Comparison of ENCODE assay signal across 1 cellular context in the genomic region with DNA sequence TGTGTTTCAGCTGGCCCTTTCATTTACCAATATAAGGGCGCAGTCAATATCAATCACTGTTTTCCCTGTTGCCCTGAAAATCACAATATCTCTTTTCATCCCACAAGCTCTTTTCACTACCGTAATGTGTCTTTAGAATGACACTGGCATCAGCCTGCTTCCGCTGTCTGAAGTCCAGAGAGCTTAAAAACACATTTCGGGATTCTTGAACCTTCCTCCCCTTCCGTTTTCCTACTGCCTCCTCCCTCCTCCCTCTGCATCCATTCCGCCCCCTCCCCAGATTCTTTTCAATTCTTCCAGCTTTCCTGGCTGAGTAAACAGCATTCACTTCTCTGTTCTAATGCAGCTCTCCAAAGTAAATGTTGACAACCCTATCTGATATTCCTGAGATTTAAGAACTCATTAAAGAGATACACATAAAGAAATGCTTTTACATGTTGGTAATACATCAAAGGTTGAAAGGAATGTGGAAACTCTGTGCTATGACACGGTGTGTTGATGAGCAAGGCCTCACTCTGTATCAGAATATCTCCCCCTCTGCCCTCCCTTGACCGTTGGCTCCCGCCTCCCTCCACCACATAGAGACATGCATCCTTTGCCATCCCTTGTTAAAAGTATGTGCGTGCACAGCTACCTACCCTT.
TF ChIP-seq lines count a peak whose summit lies in the region.

No MANE protein-coding gene starts in this region.

TF ChIP-seq in HepG2, 621 proteins besides CTCF, POLR2A, EP300 and RAD21 (continued from another document):
- TF ChIP-seq, protein P1, sequence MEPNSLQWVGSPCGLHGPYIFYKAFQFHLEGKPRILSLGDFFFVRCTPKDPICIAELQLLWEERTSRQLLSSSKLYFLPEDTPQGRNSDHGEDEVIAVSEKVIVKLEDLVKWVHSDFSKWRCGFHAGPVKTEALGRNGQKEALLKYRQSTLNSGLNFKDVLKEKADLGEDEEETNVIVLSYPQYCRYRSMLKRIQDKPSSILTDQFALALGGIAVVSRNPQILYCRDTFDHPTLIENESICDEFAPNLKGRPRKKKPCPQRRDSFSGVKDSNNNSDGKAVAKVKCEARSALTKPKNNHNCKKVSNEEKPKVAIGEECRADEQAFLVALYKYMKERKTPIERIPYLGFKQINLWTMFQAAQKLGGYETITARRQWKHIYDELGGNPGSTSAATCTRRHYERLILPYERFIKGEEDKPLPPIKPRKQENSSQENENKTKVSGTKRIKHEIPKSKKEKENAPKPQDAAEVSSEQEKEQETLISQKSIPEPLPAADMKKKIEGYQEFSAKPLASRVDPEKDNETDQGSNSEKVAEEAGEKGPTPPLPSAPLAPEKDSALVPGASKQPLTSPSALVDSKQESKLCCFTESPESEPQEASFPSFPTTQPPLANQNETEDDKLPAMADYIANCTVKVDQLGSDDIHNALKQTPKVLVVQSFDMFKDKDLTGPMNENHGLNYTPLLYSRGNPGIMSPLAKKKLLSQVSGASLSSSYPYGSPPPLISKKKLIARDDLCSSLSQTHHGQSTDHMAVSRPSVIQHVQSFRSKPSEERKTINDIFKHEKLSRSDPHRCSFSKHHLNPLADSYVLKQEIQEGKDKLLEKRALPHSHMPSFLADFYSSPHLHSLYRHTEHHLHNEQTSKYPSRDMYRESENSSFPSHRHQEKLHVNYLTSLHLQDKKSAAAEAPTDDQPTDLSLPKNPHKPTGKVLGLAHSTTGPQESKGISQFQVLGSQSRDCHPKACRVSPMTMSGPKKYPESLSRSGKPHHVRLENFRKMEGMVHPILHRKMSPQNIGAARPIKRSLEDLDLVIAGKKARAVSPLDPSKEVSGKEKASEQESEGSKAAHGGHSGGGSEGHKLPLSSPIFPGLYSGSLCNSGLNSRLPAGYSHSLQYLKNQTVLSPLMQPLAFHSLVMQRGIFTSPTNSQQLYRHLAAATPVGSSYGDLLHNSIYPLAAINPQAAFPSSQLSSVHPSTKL (CRISPR knock-in tag; IDR thresholded peaks at IDR 0.05) = 0 out of 2 replicates have a peak, but pooled peaks have one; percentile 3
- TF ChIP-seq PPARG (CRISPR knock-in tag; conservative IDR thresholded peaks at IDR 0.05) (0 out of 2 replicates have a peak, but pooled peaks have one; percentile 16), ETV5 (CRISPR knock-in tag; IDR thresholded peaks at IDR 0.05; ENCODE audit: borderline replicate concordance) (peak; percentile 51; the same call in 1 of the 2 replicates)
- TF ChIP-seq, protein P2, sequence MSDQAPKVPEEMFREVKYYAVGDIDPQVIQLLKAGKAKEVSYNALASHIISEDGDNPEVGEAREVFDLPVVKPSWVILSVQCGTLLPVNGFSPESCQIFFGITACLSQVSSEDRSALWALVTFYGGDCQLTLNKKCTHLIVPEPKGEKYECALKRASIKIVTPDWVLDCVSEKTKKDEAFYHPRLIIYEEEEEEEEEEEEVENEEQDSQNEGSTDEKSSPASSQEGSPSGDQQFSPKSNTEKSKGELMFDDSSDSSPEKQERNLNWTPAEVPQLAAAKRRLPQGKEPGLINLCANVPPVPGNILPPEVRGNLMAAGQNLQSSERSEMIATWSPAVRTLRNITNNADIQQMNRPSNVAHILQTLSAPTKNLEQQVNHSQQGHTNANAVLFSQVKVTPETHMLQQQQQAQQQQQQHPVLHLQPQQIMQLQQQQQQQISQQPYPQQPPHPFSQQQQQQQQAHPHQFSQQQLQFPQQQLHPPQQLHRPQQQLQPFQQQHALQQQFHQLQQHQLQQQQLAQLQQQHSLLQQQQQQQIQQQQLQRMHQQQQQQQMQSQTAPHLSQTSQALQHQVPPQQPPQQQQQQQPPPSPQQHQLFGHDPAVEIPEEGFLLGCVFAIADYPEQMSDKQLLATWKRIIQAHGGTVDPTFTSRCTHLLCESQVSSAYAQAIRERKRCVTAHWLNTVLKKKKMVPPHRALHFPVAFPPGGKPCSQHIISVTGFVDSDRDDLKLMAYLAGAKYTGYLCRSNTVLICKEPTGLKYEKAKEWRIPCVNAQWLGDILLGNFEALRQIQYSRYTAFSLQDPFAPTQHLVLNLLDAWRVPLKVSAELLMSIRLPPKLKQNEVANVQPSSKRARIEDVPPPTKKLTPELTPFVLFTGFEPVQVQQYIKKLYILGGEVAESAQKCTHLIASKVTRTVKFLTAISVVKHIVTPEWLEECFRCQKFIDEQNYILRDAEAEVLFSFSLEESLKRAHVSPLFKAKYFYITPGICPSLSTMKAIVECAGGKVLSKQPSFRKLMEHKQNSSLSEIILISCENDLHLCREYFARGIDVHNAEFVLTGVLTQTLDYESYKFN (CRISPR knock-in tag; conservative IDR thresholded peaks at IDR 0.05) = peak; percentile 27; the same call in 1 of the 2 replicates
- TF ChIP-seq, protein P3, sequence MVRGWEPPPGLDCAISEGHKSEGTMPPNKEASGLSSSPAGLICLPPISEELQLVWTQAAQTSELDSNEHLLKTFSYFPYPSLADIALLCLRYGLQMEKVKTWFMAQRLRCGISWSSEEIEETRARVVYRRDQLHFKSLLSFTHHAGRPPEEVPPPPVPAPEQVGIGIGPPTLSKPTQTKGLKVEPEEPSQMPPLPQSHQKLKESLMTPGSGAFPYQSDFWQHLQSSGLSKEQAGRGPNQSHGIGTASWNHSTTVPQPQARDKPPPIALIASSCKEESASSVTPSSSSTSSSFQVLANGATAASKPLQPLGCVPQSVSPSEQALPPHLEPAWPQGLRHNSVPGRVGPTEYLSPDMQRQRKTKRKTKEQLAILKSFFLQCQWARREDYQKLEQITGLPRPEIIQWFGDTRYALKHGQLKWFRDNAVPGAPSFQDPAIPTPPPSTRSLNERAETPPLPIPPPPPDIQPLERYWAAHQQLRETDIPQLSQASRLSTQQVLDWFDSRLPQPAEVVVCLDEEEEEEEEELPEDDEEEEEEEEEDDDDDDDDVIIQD (CRISPR knock-in tag; IDR thresholded peaks at IDR 0.05; ENCODE audit: low read depth) = peak; percentile 41; the same call in 1 of the 2 replicates
